In the genomic region with DNA sequence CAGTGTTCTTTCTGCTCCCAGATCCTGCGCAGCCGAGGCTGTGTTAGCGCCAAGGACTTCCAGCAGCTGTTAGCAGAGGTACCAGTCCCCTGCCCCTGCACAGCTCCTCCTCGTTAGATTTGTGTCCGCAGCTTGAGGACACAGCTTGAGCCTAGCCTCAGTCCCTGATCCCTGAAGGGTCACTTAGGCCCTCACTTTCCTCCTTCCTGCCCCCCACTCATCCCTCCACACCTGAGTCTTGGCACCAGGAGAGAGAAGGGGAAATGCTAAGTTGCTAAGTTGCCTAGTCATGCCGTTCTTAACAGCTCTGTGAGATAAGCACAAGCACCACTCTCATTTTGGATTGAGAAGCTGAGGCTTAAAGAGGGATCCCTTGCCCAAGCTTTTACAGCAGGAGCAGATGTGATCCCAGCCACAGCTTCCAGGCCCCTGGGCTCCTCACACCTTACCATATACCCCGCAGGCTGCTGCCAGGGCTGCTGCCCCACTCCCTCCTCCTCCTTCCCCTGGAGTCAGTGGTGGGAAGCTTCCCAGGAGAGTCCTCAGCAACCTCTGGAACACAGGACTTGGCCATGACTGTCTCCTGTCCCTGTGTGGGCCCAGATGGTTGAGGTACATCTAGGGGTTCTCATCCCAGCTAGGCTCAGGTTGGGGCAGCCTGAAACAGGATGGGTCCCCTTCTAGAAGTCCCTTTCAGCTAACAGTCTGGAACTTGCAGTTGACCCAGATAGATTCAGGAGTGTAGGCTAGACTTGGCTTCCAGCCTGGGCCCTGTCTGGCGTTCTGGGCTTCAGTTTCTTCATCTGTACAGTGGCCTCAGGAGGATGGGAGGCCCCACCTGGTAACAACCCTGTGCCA, we compare ENCODE assay signal across 1 cellular context.
TF ChIP-seq lines count a peak whose summit lies in the region.

No MANE protein-coding gene starts in this region.

TF ChIP-seq in K562, 482 proteins besides CTCF, POLR2A, EP300 and RAD21 (continues in another document):
- TF ChIP-seq, protein P1, sequence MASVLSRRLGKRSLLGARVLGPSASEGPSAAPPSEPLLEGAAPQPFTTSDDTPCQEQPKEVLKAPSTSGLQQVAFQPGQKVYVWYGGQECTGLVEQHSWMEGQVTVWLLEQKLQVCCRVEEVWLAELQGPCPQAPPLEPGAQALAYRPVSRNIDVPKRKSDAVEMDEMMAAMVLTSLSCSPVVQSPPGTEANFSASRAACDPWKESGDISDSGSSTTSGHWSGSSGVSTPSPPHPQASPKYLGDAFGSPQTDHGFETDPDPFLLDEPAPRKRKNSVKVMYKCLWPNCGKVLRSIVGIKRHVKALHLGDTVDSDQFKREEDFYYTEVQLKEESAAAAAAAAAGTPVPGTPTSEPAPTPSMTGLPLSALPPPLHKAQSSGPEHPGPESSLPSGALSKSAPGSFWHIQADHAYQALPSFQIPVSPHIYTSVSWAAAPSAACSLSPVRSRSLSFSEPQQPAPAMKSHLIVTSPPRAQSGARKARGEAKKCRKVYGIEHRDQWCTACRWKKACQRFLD (CRISPR knock-in tag; IDR thresholded peaks at IDR 0.05): 0 out of 2 replicates have a peak, but pooled peaks have one; percentile 8
- no peak for TF ChIP-seq ZNF197 (CRISPR knock-in tag; IDR thresholded peaks at IDR 0.05; ENCODE audit: low read depth)
- TF ChIP-seq ERF (CRISPR knock-in tag; IDR thresholded peaks at IDR 0.05): 0 out of 2 replicates have a peak, but pooled peaks have one; percentile 17
- TF ChIP-seq, protein P2, sequence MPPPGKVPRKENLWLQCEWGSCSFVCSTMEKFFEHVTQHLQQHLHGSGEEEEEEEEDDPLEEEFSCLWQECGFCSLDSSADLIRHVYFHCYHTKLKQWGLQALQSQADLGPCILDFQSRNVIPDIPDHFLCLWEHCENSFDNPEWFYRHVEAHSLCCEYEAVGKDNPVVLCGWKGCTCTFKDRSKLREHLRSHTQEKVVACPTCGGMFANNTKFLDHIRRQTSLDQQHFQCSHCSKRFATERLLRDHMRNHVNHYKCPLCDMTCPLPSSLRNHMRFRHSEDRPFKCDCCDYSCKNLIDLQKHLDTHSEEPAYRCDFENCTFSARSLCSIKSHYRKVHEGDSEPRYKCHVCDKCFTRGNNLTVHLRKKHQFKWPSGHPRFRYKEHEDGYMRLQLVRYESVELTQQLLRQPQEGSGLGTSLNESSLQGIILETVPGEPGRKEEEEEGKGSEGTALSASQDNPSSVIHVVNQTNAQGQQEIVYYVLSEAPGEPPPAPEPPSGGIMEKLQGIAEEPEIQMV (tag; conservative IDR thresholded peaks at IDR 0.05; ENCODE audit: low read depth): no peak
- peak; percentile 89 for TF ChIP-seq MAFK (IDR thresholded peaks at IDR 0.05; ENCODE audit: low read length)
- no peak for TF ChIP-seq BRD4 (IDR thresholded peaks at IDR 0.05)
- TF ChIP-seq ZNF324 (CRISPR knock-in tag; IDR thresholded peaks at IDR 0.05): no peak
- TF ChIP-seq, protein P3, sequence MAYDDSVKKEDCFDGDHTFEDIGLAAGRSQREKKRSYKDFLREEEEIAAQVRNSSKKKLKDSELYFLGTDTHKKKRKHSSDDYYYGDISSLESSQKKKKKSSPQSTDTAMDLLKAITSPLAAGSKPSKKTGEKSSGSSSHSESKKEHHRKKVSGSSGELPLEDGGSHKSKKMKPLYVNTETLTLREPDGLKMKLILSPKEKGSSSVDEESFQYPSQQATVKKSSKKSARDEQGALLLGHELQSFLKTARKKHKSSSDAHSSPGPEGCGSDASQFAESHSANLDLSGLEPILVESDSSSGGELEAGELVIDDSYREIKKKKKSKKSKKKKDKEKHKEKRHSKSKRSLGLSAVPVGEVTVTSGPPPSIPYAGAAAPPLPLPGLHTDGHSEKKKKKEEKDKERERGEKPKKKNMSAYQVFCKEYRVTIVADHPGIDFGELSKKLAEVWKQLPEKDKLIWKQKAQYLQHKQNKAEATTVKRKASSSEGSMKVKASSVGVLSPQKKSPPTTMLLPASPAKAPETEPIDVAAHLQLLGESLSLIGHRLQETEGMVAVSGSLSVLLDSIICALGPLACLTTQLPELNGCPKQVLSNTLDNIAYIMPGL (CRISPR knock-in tag; IDR thresholded peaks at IDR 0.05): no peak
- TF ChIP-seq HNRNPL (IDR thresholded peaks at IDR 0.05; ENCODE audit: low read depth, low read length): no peak
- no peak for TF ChIP-seq MAZ (CRISPR knock-in tag; conservative IDR thresholded peaks at IDR 0.05 in 1 of 2, IDR thresholded peaks at IDR 0.05 in 1 of 2)
- TF ChIP-seq EZH2 (IDR thresholded peaks at IDR 0.05; ENCODE audit: borderline replicate concordance, low read depth, low read length): no peak
- no peak for TF ChIP-seq BCOR (IDR thresholded peaks at IDR 0.05)
- TF ChIP-seq C11orf30 (IDR thresholded peaks at IDR 0.05; ENCODE audit: low read depth): peak; percentile 95
- TF ChIP-seq WHSC1 (IDR thresholded peaks at IDR 0.05; ENCODE audit: low read length): no peak
- TF ChIP-seq TBP (optimal IDR thresholded peaks at IDR 0.05; ENCODE audit: low read depth, low read length): peak; percentile 33
- TF ChIP-seq PYGO2 (tag; IDR thresholded peaks at IDR 0.05): no peak
- TF ChIP-seq, protein P4, sequence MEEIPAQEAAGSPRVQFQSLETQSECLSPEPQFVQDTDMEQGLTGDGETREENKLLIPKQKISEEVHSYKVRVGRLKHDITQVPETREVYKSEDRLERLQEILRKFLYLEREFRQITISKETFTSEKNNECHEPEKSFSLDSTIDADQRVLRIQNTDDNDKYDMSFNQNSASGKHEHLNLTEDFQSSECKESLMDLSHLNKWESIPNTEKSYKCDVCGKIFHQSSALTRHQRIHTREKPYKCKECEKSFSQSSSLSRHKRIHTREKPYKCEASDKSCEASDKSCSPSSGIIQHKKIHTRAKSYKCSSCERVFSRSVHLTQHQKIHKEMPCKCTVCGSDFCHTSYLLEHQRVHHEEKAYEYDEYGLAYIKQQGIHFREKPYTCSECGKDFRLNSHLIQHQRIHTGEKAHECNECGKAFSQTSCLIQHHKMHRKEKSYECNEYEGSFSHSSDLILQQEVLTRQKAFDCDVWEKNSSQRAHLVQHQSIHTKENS (CRISPR knock-in tag; IDR thresholded peaks at IDR 0.05): no peak
- TF ChIP-seq, protein P5, sequence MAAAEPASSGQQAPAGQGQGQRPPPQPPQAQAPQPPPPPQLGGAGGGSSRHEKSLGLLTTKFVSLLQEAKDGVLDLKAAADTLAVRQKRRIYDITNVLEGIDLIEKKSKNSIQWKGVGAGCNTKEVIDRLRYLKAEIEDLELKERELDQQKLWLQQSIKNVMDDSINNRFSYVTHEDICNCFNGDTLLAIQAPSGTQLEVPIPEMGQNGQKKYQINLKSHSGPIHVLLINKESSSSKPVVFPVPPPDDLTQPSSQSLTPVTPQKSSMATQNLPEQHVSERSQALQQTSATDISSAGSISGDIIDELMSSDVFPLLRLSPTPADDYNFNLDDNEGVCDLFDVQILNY (CRISPR knock-in tag; IDR thresholded peaks at IDR 0.05): no peak
- TF ChIP-seq PHB (CRISPR knock-in tag; IDR thresholded peaks at IDR 0.05): no peak
- no peak for TF ChIP-seq TAF9B (IDR thresholded peaks at IDR 0.05; ENCODE audit: partially characterized antibody)
- no peak for TF ChIP-seq MIER1 (IDR thresholded peaks at IDR 0.05; ENCODE audit: low read depth)
- TF ChIP-seq NBN (IDR thresholded peaks at IDR 0.05; ENCODE audit: low read depth): peak; percentile 60; the same call in 1 of the 2 replicates
- no peak for TF ChIP-seq OTX1 (CRISPR knock-in tag; IDR thresholded peaks at IDR 0.05)
- no peak for TF ChIP-seq ZNF347 (CRISPR knock-in tag; IDR thresholded peaks at IDR 0.05; ENCODE audit: low read depth)
- no peak for TF ChIP-seq ZNF184 (CRISPR knock-in tag; IDR thresholded peaks at IDR 0.05)
- TF ChIP-seq PHF8 (IDR thresholded peaks at IDR 0.05; ENCODE audit: borderline replicate concordance, low read length): no peak
- no peak for TF ChIP-seq ZNF282 (CRISPR knock-in tag; IDR thresholded peaks at IDR 0.05)
- no peak for TF ChIP-seq KAT7 (CRISPR knock-in tag; IDR thresholded peaks at IDR 0.05; ENCODE audit: borderline replicate concordance)
- TF ChIP-seq, protein P6, sequence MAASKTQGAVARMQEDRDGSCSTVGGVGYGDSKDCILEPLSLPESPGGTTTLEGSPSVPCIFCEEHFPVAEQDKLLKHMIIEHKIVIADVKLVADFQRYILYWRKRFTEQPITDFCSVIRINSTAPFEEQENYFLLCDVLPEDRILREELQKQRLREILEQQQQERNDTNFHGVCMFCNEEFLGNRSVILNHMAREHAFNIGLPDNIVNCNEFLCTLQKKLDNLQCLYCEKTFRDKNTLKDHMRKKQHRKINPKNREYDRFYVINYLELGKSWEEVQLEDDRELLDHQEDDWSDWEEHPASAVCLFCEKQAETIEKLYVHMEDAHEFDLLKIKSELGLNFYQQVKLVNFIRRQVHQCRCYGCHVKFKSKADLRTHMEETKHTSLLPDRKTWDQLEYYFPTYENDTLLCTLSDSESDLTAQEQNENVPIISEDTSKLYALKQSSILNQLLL (CRISPR knock-in tag; IDR thresholded peaks at IDR 0.05; ENCODE audit: borderline replicate concordance): no peak
- no peak for TF ChIP-seq PHB2 (IDR thresholded peaks at IDR 0.05; ENCODE audit: low read depth)
- TF ChIP-seq CBFB (CRISPR knock-in tag; IDR thresholded peaks at IDR 0.05): no peak
- TF ChIP-seq, protein P7, sequence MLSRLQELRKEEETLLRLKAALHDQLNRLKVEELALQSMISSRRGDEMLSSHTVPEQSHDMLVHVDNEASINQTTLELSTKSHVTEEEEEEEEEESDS (CRISPR knock-in tag; IDR thresholded peaks at IDR 0.05): no peak
- TF ChIP-seq GATAD2A (IDR thresholded peaks at IDR 0.05): no peak
- no peak for TF ChIP-seq ZNF431 (CRISPR knock-in tag; IDR thresholded peaks at IDR 0.05)
- no peak for TF ChIP-seq GABPB1 (CRISPR knock-in tag; IDR thresholded peaks at IDR 0.05)
- TF ChIP-seq, protein P8, sequence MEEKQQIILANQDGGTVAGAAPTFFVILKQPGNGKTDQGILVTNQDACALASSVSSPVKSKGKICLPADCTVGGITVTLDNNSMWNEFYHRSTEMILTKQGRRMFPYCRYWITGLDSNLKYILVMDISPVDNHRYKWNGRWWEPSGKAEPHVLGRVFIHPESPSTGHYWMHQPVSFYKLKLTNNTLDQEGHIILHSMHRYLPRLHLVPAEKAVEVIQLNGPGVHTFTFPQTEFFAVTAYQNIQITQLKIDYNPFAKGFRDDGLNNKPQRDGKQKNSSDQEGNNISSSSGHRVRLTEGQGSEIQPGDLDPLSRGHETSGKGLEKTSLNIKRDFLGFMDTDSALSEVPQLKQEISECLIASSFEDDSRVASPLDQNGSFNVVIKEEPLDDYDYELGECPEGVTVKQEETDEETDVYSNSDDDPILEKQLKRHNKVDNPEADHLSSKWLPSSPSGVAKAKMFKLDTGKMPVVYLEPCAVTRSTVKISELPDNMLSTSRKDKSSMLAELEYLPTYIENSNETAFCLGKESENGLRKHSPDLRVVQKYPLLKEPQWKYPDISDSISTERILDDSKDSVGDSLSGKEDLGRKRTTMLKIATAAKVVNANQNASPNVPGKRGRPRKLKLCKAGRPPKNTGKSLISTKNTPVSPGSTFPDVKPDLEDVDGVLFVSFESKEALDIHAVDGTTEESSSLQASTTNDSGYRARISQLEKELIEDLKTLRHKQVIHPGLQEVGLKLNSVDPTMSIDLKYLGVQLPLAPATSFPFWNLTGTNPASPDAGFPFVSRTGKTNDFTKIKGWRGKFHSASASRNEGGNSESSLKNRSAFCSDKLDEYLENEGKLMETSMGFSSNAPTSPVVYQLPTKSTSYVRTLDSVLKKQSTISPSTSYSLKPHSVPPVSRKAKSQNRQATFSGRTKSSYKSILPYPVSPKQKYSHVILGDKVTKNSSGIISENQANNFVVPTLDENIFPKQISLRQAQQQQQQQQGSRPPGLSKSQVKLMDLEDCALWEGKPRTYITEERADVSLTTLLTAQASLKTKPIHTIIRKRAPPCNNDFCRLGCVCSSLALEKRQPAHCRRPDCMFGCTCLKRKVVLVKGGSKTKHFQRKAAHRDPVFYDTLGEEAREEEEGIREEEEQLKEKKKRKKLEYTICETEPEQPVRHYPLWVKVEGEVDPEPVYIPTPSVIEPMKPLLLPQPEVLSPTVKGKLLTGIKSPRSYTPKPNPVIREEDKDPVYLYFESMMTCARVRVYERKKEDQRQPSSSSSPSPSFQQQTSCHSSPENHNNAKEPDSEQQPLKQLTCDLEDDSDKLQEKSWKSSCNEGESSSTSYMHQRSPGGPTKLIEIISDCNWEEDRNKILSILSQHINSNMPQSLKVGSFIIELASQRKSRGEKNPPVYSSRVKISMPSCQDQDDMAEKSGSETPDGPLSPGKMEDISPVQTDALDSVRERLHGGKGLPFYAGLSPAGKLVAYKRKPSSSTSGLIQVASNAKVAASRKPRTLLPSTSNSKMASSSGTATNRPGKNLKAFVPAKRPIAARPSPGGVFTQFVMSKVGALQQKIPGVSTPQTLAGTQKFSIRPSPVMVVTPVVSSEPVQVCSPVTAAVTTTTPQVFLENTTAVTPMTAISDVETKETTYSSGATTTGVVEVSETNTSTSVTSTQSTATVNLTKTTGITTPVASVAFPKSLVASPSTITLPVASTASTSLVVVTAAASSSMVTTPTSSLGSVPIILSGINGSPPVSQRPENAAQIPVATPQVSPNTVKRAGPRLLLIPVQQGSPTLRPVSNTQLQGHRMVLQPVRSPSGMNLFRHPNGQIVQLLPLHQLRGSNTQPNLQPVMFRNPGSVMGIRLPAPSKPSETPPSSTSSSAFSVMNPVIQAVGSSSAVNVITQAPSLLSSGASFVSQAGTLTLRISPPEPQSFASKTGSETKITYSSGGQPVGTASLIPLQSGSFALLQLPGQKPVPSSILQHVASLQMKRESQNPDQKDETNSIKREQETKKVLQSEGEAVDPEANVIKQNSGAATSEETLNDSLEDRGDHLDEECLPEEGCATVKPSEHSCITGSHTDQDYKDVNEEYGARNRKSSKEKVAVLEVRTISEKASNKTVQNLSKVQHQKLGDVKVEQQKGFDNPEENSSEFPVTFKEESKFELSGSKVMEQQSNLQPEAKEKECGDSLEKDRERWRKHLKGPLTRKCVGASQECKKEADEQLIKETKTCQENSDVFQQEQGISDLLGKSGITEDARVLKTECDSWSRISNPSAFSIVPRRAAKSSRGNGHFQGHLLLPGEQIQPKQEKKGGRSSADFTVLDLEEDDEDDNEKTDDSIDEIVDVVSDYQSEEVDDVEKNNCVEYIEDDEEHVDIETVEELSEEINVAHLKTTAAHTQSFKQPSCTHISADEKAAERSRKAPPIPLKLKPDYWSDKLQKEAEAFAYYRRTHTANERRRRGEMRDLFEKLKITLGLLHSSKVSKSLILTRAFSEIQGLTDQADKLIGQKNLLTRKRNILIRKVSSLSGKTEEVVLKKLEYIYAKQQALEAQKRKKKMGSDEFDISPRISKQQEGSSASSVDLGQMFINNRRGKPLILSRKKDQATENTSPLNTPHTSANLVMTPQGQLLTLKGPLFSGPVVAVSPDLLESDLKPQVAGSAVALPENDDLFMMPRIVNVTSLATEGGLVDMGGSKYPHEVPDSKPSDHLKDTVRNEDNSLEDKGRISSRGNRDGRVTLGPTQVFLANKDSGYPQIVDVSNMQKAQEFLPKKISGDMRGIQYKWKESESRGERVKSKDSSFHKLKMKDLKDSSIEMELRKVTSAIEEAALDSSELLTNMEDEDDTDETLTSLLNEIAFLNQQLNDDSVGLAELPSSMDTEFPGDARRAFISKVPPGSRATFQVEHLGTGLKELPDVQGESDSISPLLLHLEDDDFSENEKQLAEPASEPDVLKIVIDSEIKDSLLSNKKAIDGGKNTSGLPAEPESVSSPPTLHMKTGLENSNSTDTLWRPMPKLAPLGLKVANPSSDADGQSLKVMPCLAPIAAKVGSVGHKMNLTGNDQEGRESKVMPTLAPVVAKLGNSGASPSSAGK (IDR thresholded peaks at IDR 0.05): no peak
- 0 out of 2 replicates have a peak, but pooled peaks have one; percentile 10 for TF ChIP-seq ZKSCAN8 (CRISPR knock-in tag; IDR thresholded peaks at IDR 0.05)
- no peak for TF ChIP-seq GTF2E2 (tag; IDR thresholded peaks at IDR 0.05)
- no peak for TF ChIP-seq NCOA2 (IDR thresholded peaks at IDR 0.05; ENCODE audit: partially characterized antibody in 2 of 2)
- TF ChIP-seq ZBTB1 (CRISPR knock-in tag; IDR thresholded peaks at IDR 0.05; ENCODE audit: borderline replicate concordance, low read depth): no peak
- no peak for TF ChIP-seq CXXC5 (CRISPR knock-in tag; IDR thresholded peaks at IDR 0.05)
- TF ChIP-seq RBM25 (IDR thresholded peaks at IDR 0.05; ENCODE audit: low read depth, low read length, severe bottlenecking): no peak
- peak; percentile 35; the same call in 1 of the 2 replicates for TF ChIP-seq ZNF263 (CRISPR knock-in tag; IDR thresholded peaks at IDR 0.05; ENCODE audit: borderline replicate concordance)
